In the genomic region with DNA sequence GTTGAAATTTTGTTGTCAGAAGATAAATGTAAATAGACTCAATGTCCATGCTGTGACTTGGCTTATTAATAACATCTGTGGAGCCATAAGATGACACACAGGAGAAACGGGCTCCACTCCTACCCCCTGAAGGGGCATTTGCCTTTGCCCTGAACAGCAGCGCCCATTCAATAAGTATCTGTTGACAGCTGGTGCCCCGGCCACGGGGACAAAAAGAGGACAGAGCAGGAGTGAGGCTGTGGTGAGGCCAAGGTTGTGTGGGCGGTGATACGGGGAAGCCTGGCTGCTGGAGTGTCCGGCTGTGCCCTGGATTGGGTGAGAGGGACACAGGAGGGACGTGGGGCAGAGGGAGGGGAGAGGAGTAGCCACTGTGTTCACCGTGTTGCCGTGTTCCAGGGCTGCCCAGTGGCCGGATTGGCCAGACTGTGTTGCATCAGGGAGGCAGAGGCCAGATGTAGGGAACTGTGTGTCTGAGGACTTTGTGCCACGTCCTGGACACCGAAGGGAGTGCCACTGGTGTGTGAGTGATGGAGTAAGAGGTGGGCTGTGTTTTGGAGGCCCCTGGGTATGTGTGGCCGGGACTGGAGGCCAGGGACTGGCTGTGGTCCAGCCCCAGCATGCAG, we compare ENCODE assay signal across 22 cellular contexts. TPM values are rescaled to one million over a fixed set of nuclear protein-coding genes. Genes with fewer than 3 reads are reported as not detected.
DNase-seq lines count a peak whose midpoint lies in the region; ATAC-seq and TF ChIP-seq lines count a peak whose summit lies in the region.
"Had no signal": no experiment of that assay in that cellular context is flagged by ENCODE, and none has a peak within 500 bp of the region (broad histone marks: within the 10 kb centered on the region; RNA-seq: fewer than 3 reads in every experiment).

No MANE protein-coding gene starts in this region.

- H3K9me3 Mint-ChIP-seq in activated CD4-positive, alpha-beta T cell treated with anti-CD3 and anti-CD28 coated beads for 36 hours (ENCODE audit: low read depth) = peaks cover 16% of the 10 kb centered on the region
- H3K9me3 Mint-ChIP-seq in activated CD4-positive, alpha-beta T cell treated with anti-CD3 and anti-CD28 coated beads, Interleukin-2, amount 10 ng/mL, durations not matched to agents 7 days and 5 days = peaks cover 17% of the 10 kb centered on the region
- peaks cover 14% of the 10 kb centered on the region for H3K9me3 Mint-ChIP-seq in activated CD8-positive, alpha-beta T cell treated with anti-CD3 and anti-CD28 coated beads for 36 hours
- peaks cover 26% of the 10 kb centered on the region for H3K9me3 Mint-ChIP-seq in nephron progenitor cell

- no peak overlapping the region for H3K27ac ChIP-seq in caudate nucleus (ENCODE audit: low read depth, low read length)
- H3K27ac ChIP-seq: cardiac muscle cell, uterus had no signal

- CTCF ChIA-PET in activated CD4-positive, alpha-beta T cell treated with anti-CD3 and anti-CD28 coated beads for 36 hours (lab: Charles Lee) = interaction anchor here (0.9 kb wide), 1 partner anchor 86 kb away, joined by 3 read pairs; no protein-coding TSS in a partner anchor
- CTCF ChIA-PET in activated CD4-positive, alpha-beta T cell treated with anti-CD3 and anti-CD28 coated beads, Interleukin-2, amount 10 ng/mL, durations not matched to agents 7 days and 5 days (lab: Charles Lee) = no interaction called here
- CTCF ChIA-PET in activated CD8-positive, alpha-beta T cell treated with anti-CD3 and anti-CD28 coated beads for 36 hours (lab: Charles Lee) = no interaction called here

- H3K4me1 Mint-ChIP-seq in activated CD4-positive, alpha-beta T cell treated with anti-CD3 and anti-CD28 coated beads for 36 hours = peaks cover 15% of the 10 kb centered on the region
- peaks cover 16% of the 10 kb centered on the region for H3K4me1 Mint-ChIP-seq in activated CD4-positive, alpha-beta T cell treated with anti-CD3 and anti-CD28 coated beads, Interleukin-2, amount 10 ng/mL, durations not matched to agents 7 days and 5 days
- H3K4me1 Mint-ChIP-seq in activated CD8-positive, alpha-beta T cell treated with anti-CD3 and anti-CD28 coated beads for 36 hours (ENCODE audit: low read depth) = peaks cover 29% of the 10 kb centered on the region
- H3K4me1 Mint-ChIP-seq in nephron progenitor cell = no peaks in the 10 kb centered on the region

- peaks cover 96% of the 10 kb centered on the region for H3K36me3 Mint-ChIP-seq in activated CD4-positive, alpha-beta T cell treated with anti-CD3 and anti-CD28 coated beads for 36 hours (ENCODE audit: low read depth)
- H3K36me3 Mint-ChIP-seq in activated CD4-positive, alpha-beta T cell treated with anti-CD3 and anti-CD28 coated beads, Interleukin-2, amount 10 ng/mL, durations not matched to agents 7 days and 5 days (ENCODE audit: low read depth) = peaks cover 96% of the 10 kb centered on the region
- peaks cover 93% of the 10 kb centered on the region for H3K36me3 Mint-ChIP-seq in activated CD8-positive, alpha-beta T cell treated with anti-CD3 and anti-CD28 coated beads for 36 hours (ENCODE audit: low read depth)
- peaks cover 81% of the 10 kb centered on the region for H3K36me3 Mint-ChIP-seq in nephron progenitor cell (ENCODE audit: low read depth)

- intact Hi-C loops in activated CD4-positive, alpha-beta T cell treated with anti-CD3 and anti-CD28 coated beads for 36 hours (cut with DNase I, micrococcal nuclease) = no loop called here
- intact Hi-C loops in activated CD8-positive, alpha-beta T cell treated with anti-CD3 and anti-CD28 coated beads for 36 hours (cut with micrococcal nuclease) = no loop called here
- intact Hi-C loops in Right ventricle myocardium superior (cut with DNase I) = no loop called here

- POLR2A ChIA-PET in activated CD4-positive, alpha-beta T cell treated with anti-CD3 and anti-CD28 coated beads for 36 hours (lab: Charles Lee) = no interaction called here
- POLR2A ChIA-PET in activated CD4-positive, alpha-beta T cell treated with anti-CD3 and anti-CD28 coated beads, Interleukin-2, amount 10 ng/mL, durations not matched to agents 7 days and 5 days (lab: Charles Lee) = no interaction called here
- POLR2A ChIA-PET in activated CD8-positive, alpha-beta T cell treated with anti-CD3 and anti-CD28 coated beads for 36 hours (lab: Charles Lee) = interaction anchor here (1.6 kb wide), 1 partner anchor 14 kb away, joined by 5 read pairs; the partner anchor contains the start of gene PRMT2

- ATAC-seq in activated CD4-positive, alpha-beta T cell treated with anti-CD3 and anti-CD28 coated beads for 36 hours = no peak
- no peak for ATAC-seq in activated CD8-positive, alpha-beta T cell treated with anti-CD3 and anti-CD28 coated beads for 36 hours
- ATAC-seq in Right ventricle myocardium superior (ENCODE audit: poor library complexity) = peak; percentile 86

- H3K27ac Mint-ChIP-seq in activated CD4-positive, alpha-beta T cell treated with anti-CD3 and anti-CD28 coated beads for 36 hours = peak overlapping the region; percentile 65
- H3K27ac Mint-ChIP-seq in activated CD4-positive, alpha-beta T cell treated with anti-CD3 and anti-CD28 coated beads, Interleukin-2, amount 10 ng/mL, durations not matched to agents 7 days and 5 days = no peak overlapping the region
- peak overlapping the region; percentile 40 for H3K27ac Mint-ChIP-seq in activated CD8-positive, alpha-beta T cell treated with anti-CD3 and anti-CD28 coated beads for 36 hours
- peak overlapping the region; percentile 72 for H3K27ac Mint-ChIP-seq in nephron progenitor cell
- H3K27ac Mint-ChIP-seq: progenitor cell of endocrine pancreas had no signal

- TF ChIP-seq CTCF in activated CD8-positive, alpha-beta T cell treated with anti-CD3 and anti-CD28 coated beads for 36 hours (IDR thresholded peaks at IDR 0.05) = no peak
- TF ChIP-seq CTCF in nephron progenitor cell (IDR thresholded peaks at IDR 0.05) = no peak

- no peak overlapping the region for H3K4me3 Mint-ChIP-seq in activated CD4-positive, alpha-beta T cell treated with anti-CD3 and anti-CD28 coated beads for 36 hours
- H3K4me3 Mint-ChIP-seq in activated CD4-positive, alpha-beta T cell treated with anti-CD3 and anti-CD28 coated beads, Interleukin-2, amount 10 ng/mL, durations not matched to agents 7 days and 5 days = no peak overlapping the region
- no peak overlapping the region for H3K4me3 Mint-ChIP-seq in activated CD8-positive, alpha-beta T cell treated with anti-CD3 and anti-CD28 coated beads for 36 hours
- H3K4me3 Mint-ChIP-seq in nephron progenitor cell = no peak overlapping the region

- no peak for DNase-seq in activated CD4-positive, alpha-beta T cell treated with anti-CD3 and anti-CD28 coated beads for 36 hours
- DNase-seq in activated CD4-positive, alpha-beta T cell treated with anti-CD3 and anti-CD28 coated beads, Interleukin-2, amount 10 ng/mL, durations not matched to agents 7 days and 5 days = no peak
- no peak for DNase-seq in activated CD8-positive, alpha-beta T cell treated with anti-CD3 and anti-CD28 coated beads for 36 hours
- peak; percentile 71 for DNase-seq in Right ventricle myocardium superior
- no peak for DNase-seq in nephron progenitor cell
- no peak for DNase-seq in caudate nucleus (lab: John Stamatoyannopoulos, UW)
- DNase-seq in germinal center (ENCODE audit: low spot score) = no peak
- no peak for DNase-seq in mucosa of gallbladder (ENCODE audit: low spot score)
- DNase-seq: 8988T; activated CD4-positive, CD25-positive, alpha-beta regulatory T cell treated with anti-CD3 and anti-CD28 coated beads, Interleukin-2, amount 50 U/mL, for 72 hours; effector CD4-positive, alpha-beta T cell; EL; Karpas-422; NCI-H187 treated with DMSO at 0.1 percent for 48 hours; NCI-H226; NK-92 treated with Interleukin-12 subunit alpha and Interleukin-12 subunit beta, amount 100 ng/mL, for 24 hours; stimulated activated CD4-positive, alpha-beta T cell treated with anti-CD3 and anti-CD28 coated beads, Interleukin-4, amount 100 ng/mL, for 1 hour; uterus had no signal

- no peaks in the 10 kb centered on the region for H3K27me3 Mint-ChIP-seq in activated CD4-positive, alpha-beta T cell treated with anti-CD3 and anti-CD28 coated beads for 36 hours
- H3K27me3 Mint-ChIP-seq in activated CD4-positive, alpha-beta T cell treated with anti-CD3 and anti-CD28 coated beads, Interleukin-2, amount 10 ng/mL, durations not matched to agents 7 days and 5 days = no peaks in the 10 kb centered on the region
- no peaks in the 10 kb centered on the region for H3K27me3 Mint-ChIP-seq in activated CD8-positive, alpha-beta T cell treated with anti-CD3 and anti-CD28 coated beads for 36 hours
- no peaks in the 10 kb centered on the region for H3K27me3 Mint-ChIP-seq in nephron progenitor cell (ENCODE audit: low read depth, poor library complexity)
- H3K27me3 Mint-ChIP-seq: progenitor cell of endocrine pancreas had no signal

RNA-seq across cellular contexts. Expression of gene PRMT2, which starts 15.1 kb away (rescaled TPM):
- total RNA-seq in activated CD4-positive, alpha-beta T cell treated with anti-CD3 and anti-CD28 coated beads for 36 hours = 10 to 100 TPM; 60.9 to 74.1 TPM
- total RNA-seq in activated CD4-positive, alpha-beta T cell treated with anti-CD3 and anti-CD28 coated beads, Interleukin-2, amount 10 ng/mL, durations not matched to agents 7 days and 5 days = 100 to 1,000 TPM; 116 to 137 TPM
- 10 to 100 TPM; 54.4 to 58.2 TPM for total RNA-seq in activated CD8-positive, alpha-beta T cell treated with anti-CD3 and anti-CD28 coated beads for 36 hours
- 49.8 TPM for total RNA-seq in Right ventricle myocardium superior
- 104 TPM for total RNA-seq in mucosa of gallbladder

RNA-seq across cellular contexts. Expression of gene S100B, which starts 45.7 kb away (rescaled TPM):
- total RNA-seq in activated CD4-positive, alpha-beta T cell treated with anti-CD3 and anti-CD28 coated beads for 36 hours = not detected
- total RNA-seq in activated CD4-positive, alpha-beta T cell treated with anti-CD3 and anti-CD28 coated beads, Interleukin-2, amount 10 ng/mL, durations not matched to agents 7 days and 5 days = under 1 TPM; 0.25 to 0.32 TPM
- 1 to 10 TPM; 2.7 to 3.0 TPM for total RNA-seq in activated CD8-positive, alpha-beta T cell treated with anti-CD3 and anti-CD28 coated beads for 36 hours
- total RNA-seq in Right ventricle myocardium superior (5.5 TPM), mucosa of gallbladder (7.5 TPM)
- total RNA-seq: fibroblast of lung, progenitor cell of endocrine pancreas, smooth muscle cell had no signal
